17 cellular contexts compared by ENCODE assay signal in the genomic region with DNA sequence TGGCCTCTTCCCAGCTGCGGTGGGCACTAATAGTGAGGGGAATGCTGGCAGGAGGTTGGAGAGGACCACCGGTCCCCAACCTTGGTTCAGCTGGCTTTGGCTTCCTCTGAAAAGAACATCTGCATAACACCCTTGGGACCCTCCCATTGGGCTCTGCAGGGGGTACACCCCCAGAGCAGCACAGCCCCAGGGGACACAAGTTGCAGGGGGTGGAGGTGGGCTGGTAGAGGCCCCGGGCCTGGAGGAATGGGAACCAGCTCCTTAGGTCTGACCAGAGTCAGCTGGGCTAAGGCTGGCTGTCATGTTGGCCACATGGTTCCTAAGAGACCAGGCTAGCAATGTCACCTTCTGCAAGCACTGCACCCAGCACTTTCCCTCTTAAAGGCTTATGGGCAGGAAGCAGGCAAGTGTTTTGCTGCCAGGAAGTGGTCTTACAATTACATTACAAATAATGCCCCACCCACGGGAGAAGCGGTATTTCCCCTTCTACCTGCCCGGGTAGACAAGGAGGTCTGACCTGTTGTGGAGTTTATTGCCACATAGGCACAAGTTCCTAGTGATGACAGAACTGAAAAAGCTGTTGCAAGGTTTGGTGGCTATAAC. TPM values are rescaled to one million over a fixed set of nuclear protein-coding genes. Genes with fewer than 3 reads are reported as not detected.
DNase-seq lines count a peak whose midpoint lies in the region; ATAC-seq lines count a peak whose summit lies in the region.
"Had no signal": no experiment of that assay in that cellular context is flagged by ENCODE, and none has a peak within 500 bp of the region (broad histone marks: within the 10 kb centered on the region; RNA-seq: fewer than 3 reads in every experiment).

No MANE protein-coding gene starts in this region.

- peak; percentile 24 for DNase-seq in stimulated activated CD4-positive, alpha-beta T cell treated with anti-CD3 and anti-CD28 coated beads, Interleukin-2, amount 100 ng/mL, for 24 hours
- DNase-seq in stimulated activated CD4-positive, alpha-beta T cell treated with anti-CD3 and anti-CD28 coated beads, Interleukin-2, amount 100 ng/mL, for 48 hours, result no peak
- DNase-seq in activated CD8-positive, alpha-beta T cell treated with anti-CD3 and anti-CD28 coated beads, Interleukin-2, amount 10 ng/mL, durations not matched to agents 7 days and 5 days, result peak; percentile 79
- DNase-seq in left colon, result peak in 1 of 2 donors; percentile 20
- DNase-seq in activated effector memory CD4-positive, alpha-beta T cell treated with anti-CD3 and anti-CD28 coated beads, Interleukin-2, amount 50 U/mL, for 16 hours, result no peak
- DNase-seq in NCI-H1694 (lab: John Stamatoyannopoulos, UW), result no peak
- DNase-seq: body of pancreas; effector memory CD4-positive, alpha-beta T cell; gastrocnemius medialis; KBM-7; NCI-H146; SHP77 treated with DMSO at 0.1 percent for 48 hours; stimulated activated naive B cell treated with anti-CD40 and anti-IgM and Interleukin-4, amounts not matched to agents 10 μg/mL and 1 μg/mL and 100 μg/mL, for 72 hours had no signal

- H3K36me3 Mint-ChIP-seq in activated CD8-positive, alpha-beta T cell treated with anti-CD3 and anti-CD28 coated beads, Interleukin-2, amount 10 ng/mL, durations not matched to agents 7 days and 5 days (ENCODE audit: low read depth), result peaks cover 20% of the 10 kb centered on the region
- H3K36me3 Mint-ChIP-seq: stimulated activated naive B cell treated with anti-CD40 and anti-IgM and Interleukin-4, amounts not matched to agents 10 μg/mL and 1 μg/mL and 100 μg/mL, for 72 hours had no signal

- 78% methylated on average over 6 of the region's 6 CpGs for WGBS in urinary bladder

- peaks cover 33% of the 10 kb centered on the region for H3K4me1 Mint-ChIP-seq in activated CD8-positive, alpha-beta T cell treated with anti-CD3 and anti-CD28 coated beads, Interleukin-2, amount 10 ng/mL, durations not matched to agents 7 days and 5 days (ENCODE audit: low read depth)
- H3K4me1 Mint-ChIP-seq: B cell; stimulated activated naive B cell treated with anti-CD40 and anti-IgM and Interleukin-4, amounts not matched to agents 10 μg/mL and 1 μg/mL and 100 μg/mL, for 72 hours had no signal

- peaks cover 4% of the 10 kb centered on the region for H3K9me3 Mint-ChIP-seq in activated CD8-positive, alpha-beta T cell treated with anti-CD3 and anti-CD28 coated beads, Interleukin-2, amount 10 ng/mL, durations not matched to agents 7 days and 5 days (ENCODE audit: insufficient read depth)
- H3K9me3 Mint-ChIP-seq: GM23338; stimulated activated naive B cell treated with anti-CD40 and anti-IgM and Interleukin-4, amounts not matched to agents 10 μg/mL and 1 μg/mL and 100 μg/mL, for 72 hours had no signal

- peak; percentile 91 for ATAC-seq in activated CD8-positive, alpha-beta T cell treated with anti-CD3 and anti-CD28 coated beads, Interleukin-2, amount 10 ng/mL, durations not matched to agents 7 days and 5 days
- ATAC-seq in left colon, result peak; percentile 91
- ATAC-seq in HG03439 (IDR thresholded peaks at IDR 0.05; ENCODE audit: unreplicated experiment), result no peak
- ATAC-seq: body of pancreas, gastrocnemius medialis, GM23338 had no signal

- peaks cover 2% of the 10 kb centered on the region for H3K36me3 ChIP-seq in urinary bladder (ENCODE audit: insufficient read depth)
- H3K36me3 ChIP-seq: gastrocnemius medialis had no signal

- no peaks in the 10 kb centered on the region for H3K27me3 Mint-ChIP-seq in activated CD8-positive, alpha-beta T cell treated with anti-CD3 and anti-CD28 coated beads, Interleukin-2, amount 10 ng/mL, durations not matched to agents 7 days and 5 days (ENCODE audit: low read depth)

- H3K27ac Mint-ChIP-seq in activated CD8-positive, alpha-beta T cell treated with anti-CD3 and anti-CD28 coated beads, Interleukin-2, amount 10 ng/mL, durations not matched to agents 7 days and 5 days, result peak overlapping the region; percentile 81
- H3K27ac Mint-ChIP-seq: B cell; GM23338; stimulated activated naive B cell treated with anti-CD40 and anti-IgM and Interleukin-4, amounts not matched to agents 10 μg/mL and 1 μg/mL and 100 μg/mL, for 72 hours had no signal

- no peaks in the 10 kb centered on the region for H3K4me1 ChIP-seq in urinary bladder (ENCODE audit: insufficient read depth)
- H3K4me1 ChIP-seq: gastrocnemius medialis had no signal

- H3K4me3 ChIP-seq in urinary bladder (ENCODE audit: low read depth, low read length), result no peak overlapping the region
- H3K4me3 ChIP-seq: body of pancreas, gastrocnemius medialis, GM23338 had no signal

- POLR2A ChIA-PET in activated CD8-positive, alpha-beta T cell treated with anti-CD3 and anti-CD28 coated beads, Interleukin-2, amount 10 ng/mL, durations not matched to agents 7 days and 5 days (lab: Charles Lee), result interaction anchor here (0.7 to 1.7 kb wide), 3 partner anchors 15 to 19 kb away, joined by 3 to 9 read pairs (median 5); a partner anchor contains a TSS

- intact Hi-C loops in left colon (cut with DNase I, micrococcal nuclease), result no loop called here

- H3K27ac ChIP-seq in urinary bladder (ENCODE audit: low read depth), result peak overlapping the region; percentile 53
- H3K27ac ChIP-seq: body of pancreas, gastrocnemius medialis had no signal

- CTCF ChIA-PET in activated CD8-positive, alpha-beta T cell treated with anti-CD3 and anti-CD28 coated beads, Interleukin-2, amount 10 ng/mL, durations not matched to agents 7 days and 5 days (lab: Charles Lee), result interaction anchor here (0.6 to 4.0 kb wide), 4 partner anchors 16 to 305 kb away, joined by 3 to 32 read pairs (median 6); no protein-coding TSS in a partner anchor

- H3K4me3 Mint-ChIP-seq in activated CD8-positive, alpha-beta T cell treated with anti-CD3 and anti-CD28 coated beads, Interleukin-2, amount 10 ng/mL, durations not matched to agents 7 days and 5 days, result no peak overlapping the region
- H3K4me3 Mint-ChIP-seq: B cell; GM23338; stimulated activated naive B cell treated with anti-CD40 and anti-IgM and Interleukin-4, amounts not matched to agents 10 μg/mL and 1 μg/mL and 100 μg/mL, for 72 hours had no signal

RNA-seq across cellular contexts. Expression of a gene that starts 18.1 kb away (rescaled TPM):
- 1 to 10 TPM; 1.9 to 2.1 TPM for total RNA-seq in activated CD8-positive, alpha-beta T cell treated with anti-CD3 and anti-CD28 coated beads, Interleukin-2, amount 10 ng/mL, durations not matched to agents 7 days and 5 days
- total RNA-seq in left colon (1 to 10 TPM in 1 of 2 donors, under 1 TPM in 1; 0.79 to 3.1 TPM), urinary bladder (16.7 TPM)
- polyA plus RNA-seq in urinary bladder, result 3.2 TPM
- total RNA-seq: B cell had no signal

Comparison
In these comparisons a context has a peak if more than half of its experiments do, and no peak if none do; other contexts are left out.
1. DNase-seq: peak in stimulated activated CD4-positive, alpha-beta T cell treated with anti-CD3 and anti-CD28 coated beads, Interleukin-2, amount 100 ng/mL, for 24 hours (2 of 2) and activated CD8-positive, alpha-beta T cell treated with anti-CD3 and anti-CD28 coated beads, Interleukin-2, amount 10 ng/mL, durations not matched to agents 7 days and 5 days (single experiment); none in stimulated activated CD4-positive, alpha-beta T cell treated with anti-CD3 and anti-CD28 coated beads, Interleukin-2, amount 100 ng/mL, for 48 hours (0 of 2), activated effector memory CD4-positive, alpha-beta T cell treated with anti-CD3 and anti-CD28 coated beads, Interleukin-2, amount 50 U/mL, for 16 hours (single experiment) and NCI-H1694 (single experiment).